ENCODE assay signal across 1 cellular context in the genomic region with DNA sequence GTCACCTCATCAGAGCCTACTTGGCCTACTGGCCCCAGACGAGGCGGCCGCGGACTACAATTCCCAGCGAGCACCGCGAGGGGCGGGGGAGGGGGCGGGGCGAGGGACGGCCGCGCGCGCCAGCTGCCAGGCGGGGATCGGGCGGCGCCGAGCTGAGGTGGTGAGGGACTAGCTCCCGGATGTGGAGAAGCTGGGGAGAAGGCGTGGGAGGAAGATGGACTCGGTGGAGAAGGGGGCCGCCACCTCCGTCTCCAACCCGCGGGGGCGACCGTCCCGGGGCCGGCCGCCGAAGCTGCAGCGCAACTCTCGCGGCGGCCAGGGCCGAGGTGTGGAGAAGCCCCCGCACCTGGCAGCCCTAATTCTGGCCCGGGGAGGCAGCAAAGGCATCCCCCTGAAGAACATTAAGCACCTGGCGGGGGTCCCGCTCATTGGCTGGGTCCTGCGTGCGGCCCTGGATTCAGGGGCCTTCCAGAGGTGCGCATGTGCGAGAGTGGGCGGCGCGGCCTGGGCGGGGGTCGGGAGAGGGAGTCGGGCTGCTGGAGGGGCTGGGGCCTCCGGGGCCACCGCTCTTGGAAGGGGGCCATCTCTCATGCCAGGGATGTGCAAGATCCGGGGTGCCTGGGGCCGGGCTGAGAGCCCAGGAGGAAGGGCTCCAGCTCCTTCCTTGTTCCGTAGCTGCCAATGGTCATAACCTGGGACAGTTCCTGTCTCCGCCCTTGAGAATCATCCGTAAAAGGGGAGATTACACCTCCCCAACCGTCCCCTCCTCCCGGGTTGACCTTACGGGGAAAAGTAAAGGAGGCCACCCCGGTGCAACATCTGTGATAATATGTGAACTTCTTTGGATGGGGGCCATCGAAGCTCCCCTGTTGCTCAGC.
TF ChIP-seq lines count a peak whose summit lies in the region.

A gene (plus strand): TSS at position 129 of the 878 bp plus-strand sequence. CDS start 86 bp downstream, at position 215.

TF ChIP-seq in K562, 482 proteins besides CTCF, POLR2A, EP300 and RAD21 (continued from another document and continues in another):
- TF ChIP-seq, protein P1, sequence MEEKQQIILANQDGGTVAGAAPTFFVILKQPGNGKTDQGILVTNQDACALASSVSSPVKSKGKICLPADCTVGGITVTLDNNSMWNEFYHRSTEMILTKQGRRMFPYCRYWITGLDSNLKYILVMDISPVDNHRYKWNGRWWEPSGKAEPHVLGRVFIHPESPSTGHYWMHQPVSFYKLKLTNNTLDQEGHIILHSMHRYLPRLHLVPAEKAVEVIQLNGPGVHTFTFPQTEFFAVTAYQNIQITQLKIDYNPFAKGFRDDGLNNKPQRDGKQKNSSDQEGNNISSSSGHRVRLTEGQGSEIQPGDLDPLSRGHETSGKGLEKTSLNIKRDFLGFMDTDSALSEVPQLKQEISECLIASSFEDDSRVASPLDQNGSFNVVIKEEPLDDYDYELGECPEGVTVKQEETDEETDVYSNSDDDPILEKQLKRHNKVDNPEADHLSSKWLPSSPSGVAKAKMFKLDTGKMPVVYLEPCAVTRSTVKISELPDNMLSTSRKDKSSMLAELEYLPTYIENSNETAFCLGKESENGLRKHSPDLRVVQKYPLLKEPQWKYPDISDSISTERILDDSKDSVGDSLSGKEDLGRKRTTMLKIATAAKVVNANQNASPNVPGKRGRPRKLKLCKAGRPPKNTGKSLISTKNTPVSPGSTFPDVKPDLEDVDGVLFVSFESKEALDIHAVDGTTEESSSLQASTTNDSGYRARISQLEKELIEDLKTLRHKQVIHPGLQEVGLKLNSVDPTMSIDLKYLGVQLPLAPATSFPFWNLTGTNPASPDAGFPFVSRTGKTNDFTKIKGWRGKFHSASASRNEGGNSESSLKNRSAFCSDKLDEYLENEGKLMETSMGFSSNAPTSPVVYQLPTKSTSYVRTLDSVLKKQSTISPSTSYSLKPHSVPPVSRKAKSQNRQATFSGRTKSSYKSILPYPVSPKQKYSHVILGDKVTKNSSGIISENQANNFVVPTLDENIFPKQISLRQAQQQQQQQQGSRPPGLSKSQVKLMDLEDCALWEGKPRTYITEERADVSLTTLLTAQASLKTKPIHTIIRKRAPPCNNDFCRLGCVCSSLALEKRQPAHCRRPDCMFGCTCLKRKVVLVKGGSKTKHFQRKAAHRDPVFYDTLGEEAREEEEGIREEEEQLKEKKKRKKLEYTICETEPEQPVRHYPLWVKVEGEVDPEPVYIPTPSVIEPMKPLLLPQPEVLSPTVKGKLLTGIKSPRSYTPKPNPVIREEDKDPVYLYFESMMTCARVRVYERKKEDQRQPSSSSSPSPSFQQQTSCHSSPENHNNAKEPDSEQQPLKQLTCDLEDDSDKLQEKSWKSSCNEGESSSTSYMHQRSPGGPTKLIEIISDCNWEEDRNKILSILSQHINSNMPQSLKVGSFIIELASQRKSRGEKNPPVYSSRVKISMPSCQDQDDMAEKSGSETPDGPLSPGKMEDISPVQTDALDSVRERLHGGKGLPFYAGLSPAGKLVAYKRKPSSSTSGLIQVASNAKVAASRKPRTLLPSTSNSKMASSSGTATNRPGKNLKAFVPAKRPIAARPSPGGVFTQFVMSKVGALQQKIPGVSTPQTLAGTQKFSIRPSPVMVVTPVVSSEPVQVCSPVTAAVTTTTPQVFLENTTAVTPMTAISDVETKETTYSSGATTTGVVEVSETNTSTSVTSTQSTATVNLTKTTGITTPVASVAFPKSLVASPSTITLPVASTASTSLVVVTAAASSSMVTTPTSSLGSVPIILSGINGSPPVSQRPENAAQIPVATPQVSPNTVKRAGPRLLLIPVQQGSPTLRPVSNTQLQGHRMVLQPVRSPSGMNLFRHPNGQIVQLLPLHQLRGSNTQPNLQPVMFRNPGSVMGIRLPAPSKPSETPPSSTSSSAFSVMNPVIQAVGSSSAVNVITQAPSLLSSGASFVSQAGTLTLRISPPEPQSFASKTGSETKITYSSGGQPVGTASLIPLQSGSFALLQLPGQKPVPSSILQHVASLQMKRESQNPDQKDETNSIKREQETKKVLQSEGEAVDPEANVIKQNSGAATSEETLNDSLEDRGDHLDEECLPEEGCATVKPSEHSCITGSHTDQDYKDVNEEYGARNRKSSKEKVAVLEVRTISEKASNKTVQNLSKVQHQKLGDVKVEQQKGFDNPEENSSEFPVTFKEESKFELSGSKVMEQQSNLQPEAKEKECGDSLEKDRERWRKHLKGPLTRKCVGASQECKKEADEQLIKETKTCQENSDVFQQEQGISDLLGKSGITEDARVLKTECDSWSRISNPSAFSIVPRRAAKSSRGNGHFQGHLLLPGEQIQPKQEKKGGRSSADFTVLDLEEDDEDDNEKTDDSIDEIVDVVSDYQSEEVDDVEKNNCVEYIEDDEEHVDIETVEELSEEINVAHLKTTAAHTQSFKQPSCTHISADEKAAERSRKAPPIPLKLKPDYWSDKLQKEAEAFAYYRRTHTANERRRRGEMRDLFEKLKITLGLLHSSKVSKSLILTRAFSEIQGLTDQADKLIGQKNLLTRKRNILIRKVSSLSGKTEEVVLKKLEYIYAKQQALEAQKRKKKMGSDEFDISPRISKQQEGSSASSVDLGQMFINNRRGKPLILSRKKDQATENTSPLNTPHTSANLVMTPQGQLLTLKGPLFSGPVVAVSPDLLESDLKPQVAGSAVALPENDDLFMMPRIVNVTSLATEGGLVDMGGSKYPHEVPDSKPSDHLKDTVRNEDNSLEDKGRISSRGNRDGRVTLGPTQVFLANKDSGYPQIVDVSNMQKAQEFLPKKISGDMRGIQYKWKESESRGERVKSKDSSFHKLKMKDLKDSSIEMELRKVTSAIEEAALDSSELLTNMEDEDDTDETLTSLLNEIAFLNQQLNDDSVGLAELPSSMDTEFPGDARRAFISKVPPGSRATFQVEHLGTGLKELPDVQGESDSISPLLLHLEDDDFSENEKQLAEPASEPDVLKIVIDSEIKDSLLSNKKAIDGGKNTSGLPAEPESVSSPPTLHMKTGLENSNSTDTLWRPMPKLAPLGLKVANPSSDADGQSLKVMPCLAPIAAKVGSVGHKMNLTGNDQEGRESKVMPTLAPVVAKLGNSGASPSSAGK (IDR thresholded peaks at IDR 0.05) = no peak
- TF ChIP-seq, protein P2, sequence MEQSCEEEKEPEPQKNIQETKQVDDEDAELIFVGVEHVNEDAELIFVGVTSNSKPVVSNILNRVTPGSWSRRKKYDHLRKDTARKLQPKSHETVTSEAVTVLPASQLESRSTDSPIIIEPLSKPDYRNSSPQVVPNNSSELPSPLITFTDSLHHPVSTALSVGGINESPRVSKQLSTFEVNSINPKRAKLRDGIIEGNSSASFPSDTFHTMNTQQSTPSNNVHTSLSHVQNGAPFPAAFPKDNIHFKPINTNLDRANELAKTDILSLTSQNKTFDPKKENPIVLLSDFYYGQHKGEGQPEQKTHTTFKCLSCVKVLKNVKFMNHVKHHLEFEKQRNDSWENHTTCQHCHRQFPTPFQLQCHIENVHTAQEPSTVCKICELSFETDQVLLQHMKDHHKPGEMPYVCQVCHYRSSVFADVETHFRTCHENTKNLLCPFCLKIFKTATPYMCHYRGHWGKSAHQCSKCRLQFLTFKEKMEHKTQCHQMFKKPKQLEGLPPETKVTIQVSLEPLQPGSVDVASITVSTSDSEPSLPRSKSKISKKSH (CRISPR knock-in tag; IDR thresholded peaks at IDR 0.05) = no peak
- TF ChIP-seq CBX1 (IDR thresholded peaks at IDR 0.05; ENCODE audit: low read depth) (no peak), CHD2 (IDR thresholded peaks at IDR 0.05; ENCODE audit: low read depth, low read length) (no peak), SMARCE1 (IDR thresholded peaks at IDR 0.05) (no peak), RB1 (IDR thresholded peaks at IDR 0.05; ENCODE audit: low read depth) (0 out of 2 replicates have a peak, but pooled peaks have one; percentile 40), ZNF589 (CRISPR knock-in tag; IDR thresholded peaks at IDR 0.05; ENCODE audit: low read depth) (no peak), ZFP36 (IDR thresholded peaks at IDR 0.05; ENCODE audit: low read depth, low read length, partially characterized antibody) (no peak), ZNF232 (CRISPR knock-in tag; IDR thresholded peaks at IDR 0.05) (no peak), COPS2 (conservative IDR thresholded peaks at IDR 0.05) (no peak), MXI1 (IDR thresholded peaks at IDR 0.05; ENCODE audit: low read depth, low read length) (no peak), FOSL1 (tag; conservative IDR thresholded peaks at IDR 0.05) (no peak), STAT5A (IDR thresholded peaks at IDR 0.05; ENCODE audit: borderline replicate concordance, low read length) (peak; percentile 65; the same call in 1 of the 2 replicates), KLF16 (IDR thresholded peaks at IDR 0.05) (peak; percentile 69; the same call in 1 of the 2 replicates), HNRNPLL (IDR thresholded peaks at IDR 0.05; ENCODE audit: low read depth, low read length, poor library complexity, severe bottlenecking) (no peak), MYNN (IDR thresholded peaks at IDR 0.05) (no peak), MYNN (CRISPR knock-in tag; IDR thresholded peaks at IDR 0.05) (no peak), ZNF282 (CRISPR knock-in tag; IDR thresholded peaks at IDR 0.05) (no peak), ILK (tag; IDR thresholded peaks at IDR 0.05; ENCODE audit: borderline replicate concordance, low read depth) (no peak), ZFPM2 (CRISPR knock-in tag; IDR thresholded peaks at IDR 0.05) (no peak), JUND (IDR thresholded peaks at IDR 0.05; ENCODE audit: borderline replicate concordance, low read depth, low read length) (0 out of 2 replicates have a peak, but pooled peaks have one; percentile 23), JUND (tag; IDR thresholded peaks at IDR 0.05; ENCODE audit: borderline replicate concordance, low read depth, low read length) (no peak), SMAD2 (IDR thresholded peaks at IDR 0.05; ENCODE audit: low read depth, low read length) (no peak), CHCHD3 (CRISPR knock-in tag; IDR thresholded peaks at IDR 0.05) (no peak), HSF4 (CRISPR knock-in tag; IDR thresholded peaks at IDR 0.05; ENCODE audit: borderline replicate concordance) (no peak), SPI1 (IDR thresholded peaks at IDR 0.05; ENCODE audit: borderline replicate concordance, low read depth, low read length) (peak; percentile 46; the same call in 1 of the 2 replicates), XRCC3 (IDR thresholded peaks at IDR 0.05) (no peak), ZSCAN29 (IDR thresholded peaks at IDR 0.05) (no peak), ZFP1 (CRISPR knock-in tag; IDR thresholded peaks at IDR 0.05) (no peak), NUFIP1 (IDR thresholded peaks at IDR 0.05; ENCODE audit: partially characterized antibody) (no peak), ZBTB7A (IDR thresholded peaks at IDR 0.05; ENCODE audit: borderline replicate concordance, control insufficient read depth, low read depth, low read length) (peak; percentile 5; the same call in 1 of the 2 replicates), ZNF140 (CRISPR knock-in tag; IDR thresholded peaks at IDR 0.05) (no peak)
- TF ChIP-seq, protein P3, sequence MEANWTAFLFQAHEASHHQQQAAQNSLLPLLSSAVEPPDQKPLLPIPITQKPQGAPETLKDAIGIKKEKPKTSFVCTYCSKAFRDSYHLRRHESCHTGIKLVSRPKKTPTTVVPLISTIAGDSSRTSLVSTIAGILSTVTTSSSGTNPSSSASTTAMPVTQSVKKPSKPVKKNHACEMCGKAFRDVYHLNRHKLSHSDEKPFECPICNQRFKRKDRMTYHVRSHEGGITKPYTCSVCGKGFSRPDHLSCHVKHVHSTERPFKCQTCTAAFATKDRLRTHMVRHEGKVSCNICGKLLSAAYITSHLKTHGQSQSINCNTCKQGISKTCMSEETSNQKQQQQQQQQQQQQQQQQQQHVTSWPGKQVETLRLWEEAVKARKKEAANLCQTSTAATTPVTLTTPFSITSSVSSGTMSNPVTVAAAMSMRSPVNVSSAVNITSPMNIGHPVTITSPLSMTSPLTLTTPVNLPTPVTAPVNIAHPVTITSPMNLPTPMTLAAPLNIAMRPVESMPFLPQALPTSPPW (CRISPR knock-in tag; IDR thresholded peaks at IDR 0.05) = peak; percentile 51
- TF ChIP-seq, protein P4, sequence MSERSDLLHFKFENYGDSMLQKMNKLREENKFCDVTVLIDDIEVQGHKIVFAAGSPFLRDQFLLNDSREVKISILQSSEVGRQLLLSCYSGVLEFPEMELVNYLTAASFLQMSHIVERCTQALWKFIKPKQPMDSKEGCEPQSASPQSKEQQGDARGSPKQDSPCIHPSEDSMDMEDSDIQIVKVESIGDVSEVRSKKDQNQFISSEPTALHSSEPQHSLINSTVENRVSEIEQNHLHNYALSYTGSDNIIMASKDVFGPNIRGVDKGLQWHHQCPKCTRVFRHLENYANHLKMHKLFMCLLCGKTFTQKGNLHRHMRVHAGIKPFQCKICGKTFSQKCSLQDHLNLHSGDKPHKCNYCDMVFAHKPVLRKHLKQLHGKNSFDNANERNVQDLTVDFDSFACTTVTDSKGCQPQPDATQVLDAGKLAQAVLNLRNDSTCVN (CRISPR knock-in tag; IDR thresholded peaks at IDR 0.05) = no peak
- TF ChIP-seq, protein P5, sequence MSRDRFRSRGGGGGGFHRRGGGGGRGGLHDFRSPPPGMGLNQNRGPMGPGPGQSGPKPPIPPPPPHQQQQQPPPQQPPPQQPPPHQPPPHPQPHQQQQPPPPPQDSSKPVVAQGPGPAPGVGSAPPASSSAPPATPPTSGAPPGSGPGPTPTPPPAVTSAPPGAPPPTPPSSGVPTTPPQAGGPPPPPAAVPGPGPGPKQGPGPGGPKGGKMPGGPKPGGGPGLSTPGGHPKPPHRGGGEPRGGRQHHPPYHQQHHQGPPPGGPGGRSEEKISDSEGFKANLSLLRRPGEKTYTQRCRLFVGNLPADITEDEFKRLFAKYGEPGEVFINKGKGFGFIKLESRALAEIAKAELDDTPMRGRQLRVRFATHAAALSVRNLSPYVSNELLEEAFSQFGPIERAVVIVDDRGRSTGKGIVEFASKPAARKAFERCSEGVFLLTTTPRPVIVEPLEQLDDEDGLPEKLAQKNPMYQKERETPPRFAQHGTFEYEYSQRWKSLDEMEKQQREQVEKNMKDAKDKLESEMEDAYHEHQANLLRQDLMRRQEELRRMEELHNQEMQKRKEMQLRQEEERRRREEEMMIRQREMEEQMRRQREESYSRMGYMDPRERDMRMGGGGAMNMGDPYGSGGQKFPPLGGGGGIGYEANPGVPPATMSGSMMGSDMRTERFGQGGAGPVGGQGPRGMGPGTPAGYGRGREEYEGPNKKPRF (IDR thresholded peaks at IDR 0.05; ENCODE audit: low read depth, low read length) = no peak
- TF ChIP-seq, protein P6, sequence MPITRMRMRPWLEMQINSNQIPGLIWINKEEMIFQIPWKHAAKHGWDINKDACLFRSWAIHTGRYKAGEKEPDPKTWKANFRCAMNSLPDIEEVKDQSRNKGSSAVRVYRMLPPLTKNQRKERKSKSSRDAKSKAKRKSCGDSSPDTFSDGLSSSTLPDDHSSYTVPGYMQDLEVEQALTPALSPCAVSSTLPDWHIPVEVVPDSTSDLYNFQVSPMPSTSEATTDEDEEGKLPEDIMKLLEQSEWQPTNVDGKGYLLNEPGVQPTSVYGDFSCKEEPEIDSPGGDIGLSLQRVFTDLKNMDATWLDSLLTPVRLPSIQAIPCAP (CRISPR knock-in tag; IDR thresholded peaks at IDR 0.05; ENCODE audit: borderline replicate concordance) = no peak
- TF ChIP-seq, protein P7, sequence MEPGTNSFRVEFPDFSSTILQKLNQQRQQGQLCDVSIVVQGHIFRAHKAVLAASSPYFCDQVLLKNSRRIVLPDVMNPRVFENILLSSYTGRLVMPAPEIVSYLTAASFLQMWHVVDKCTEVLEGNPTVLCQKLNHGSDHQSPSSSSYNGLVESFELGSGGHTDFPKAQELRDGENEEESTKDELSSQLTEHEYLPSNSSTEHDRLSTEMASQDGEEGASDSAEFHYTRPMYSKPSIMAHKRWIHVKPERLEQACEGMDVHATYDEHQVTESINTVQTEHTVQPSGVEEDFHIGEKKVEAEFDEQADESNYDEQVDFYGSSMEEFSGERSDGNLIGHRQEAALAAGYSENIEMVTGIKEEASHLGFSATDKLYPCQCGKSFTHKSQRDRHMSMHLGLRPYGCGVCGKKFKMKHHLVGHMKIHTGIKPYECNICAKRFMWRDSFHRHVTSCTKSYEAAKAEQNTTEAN (CRISPR knock-in tag; IDR thresholded peaks at IDR 0.05) = no peak
